Comparison of ENCODE assay signal across 9 cellular contexts in genomic region chr4:77600521-77601451, GRCh38. TPM values are rescaled to one million over a fixed set of nuclear protein-coding genes. Genes with fewer than 3 reads are reported as not detected.
A peak's percentile ranks its signal among the peaks of the same experiment; 100 is the strongest.
DNase-seq lines count a peak whose midpoint lies in the region; ATAC-seq, FAIRE-seq and TF ChIP-seq lines count a peak whose summit lies in the region.
"Had no signal": no experiment of that assay in that cellular context is flagged by ENCODE, and none has a peak within 500 bp of the region (broad histone marks: within the 10 kb centered on the region; RNA-seq: fewer than 3 reads in every experiment).

No MANE protein-coding gene starts in this region.

- no peak overlapping the region for H3K4me3 ChIP-seq in WI38 (ENCODE audit: low read depth, low read length)
- no peak overlapping the region for H3K4me3 ChIP-seq in small intestine (ENCODE audit: low read depth in 1 of 2, low read length in 2 of 2)

- H3K36me3 ChIP-seq in small intestine (ENCODE audit: control insufficient read depth in 2 of 2, insufficient read depth in 2 of 2, low read length in 2 of 2) = no peaks in the 10 kb centered on the region

- no peaks in the 10 kb centered on the region for H3K9me3 ChIP-seq in small intestine (ENCODE audit: control insufficient read depth, low read depth)

- 28 to 33% (median 29%) methylated on average over 6 of the region's 6 CpGs for WGBS in small intestine, 3 donors

- ATAC-seq in GM18498 (IDR thresholded peaks at IDR 0.05; ENCODE audit: unreplicated experiment) (peak; percentile 49), foreskin keratinocyte (peak; percentile 60), GM21390 (IDR thresholded peaks at IDR 0.05; ENCODE audit: unreplicated experiment) (no peak)

- FAIRE-seq in small intestine (lab: Jason Lieb, UNC) (no peak), HTR-8/SVneo (lab: Jason Lieb, UNC) (no peak)

- peaks cover 9% of the 10 kb centered on the region for H3K27me3 ChIP-seq in foreskin keratinocyte
- no peaks in the 10 kb centered on the region for H3K27me3 ChIP-seq in small intestine (ENCODE audit: control insufficient read depth in 2 of 2, insufficient read depth in 2 of 2, low read length in 2 of 2)

- peaks cover 5% of the 10 kb centered on the region for H3K4me1 ChIP-seq in foreskin keratinocyte
- no peaks in the 10 kb centered on the region for H3K4me1 ChIP-seq in small intestine (ENCODE audit: control insufficient read depth in 2 of 2, insufficient read depth in 1 of 2, low read depth in 1 of 2, low read length in 1 of 2)

- DNase-seq in COLO829 (ENCODE audit: low spot score) = peak; percentile 81
- DNase-seq in LHCN-M2 (ENCODE audit: low read depth) = peak; percentile 41
- DNase-seq in foreskin keratinocyte = no peak
- peak; percentile 53 for DNase-seq in small intestine
- no peak for DNase-seq in HTR-8/SVneo (ENCODE audit: insufficient read length, low spot score)

- H3K27ac ChIP-seq in foreskin keratinocyte = no peak overlapping the region
- H3K27ac ChIP-seq in small intestine (ENCODE audit: low read depth in 1 of 2, low read length in 1 of 2) = no peak overlapping the region

- TF ChIP-seq CTCF in WI38 (IDR thresholded peaks at IDR 0.05; ENCODE audit: low read depth, low read length) = peak; percentile 74
- TF ChIP-seq CTCF in foreskin keratinocyte (conservative IDR thresholded peaks at IDR 0.05) = peak; percentile 86

RNA-seq across cellular contexts. Expression of gene CXCL13, which starts 4.8 kb away (rescaled TPM):
- total RNA-seq in LHCN-M2 (2014; rRNA removed) (not detected in 2 replicates), foreskin keratinocyte (not detected in 2 replicates)
- polyA plus RNA-seq in LHCN-M2 (2012) = not detected
- polyA plus RNA-seq in foreskin keratinocyte (not detected in 2 replicates), small intestine (10 to 100 TPM in 1 of 3 donors, 1 to 10 TPM in 1, under 1 TPM in 1; 0.67 to 16.7 (median 1.1) TPM)
- total RNA-seq: T-helper 1 cell treated with Interleukin-12 subunit alpha and Interleukin-12 subunit beta and Interleukin-4 antibody, amounts not matched to agents 30 ng/mL and 1 ng/mL, for 36 hours had no signal

Comparison
In these comparisons a context has a peak if more than half of its experiments do, and no peak if none do; other contexts are left out.
1. DNase-seq: peak in COLO829 (single experiment), LHCN-M2 (single experiment) and small intestine (single experiment); none in foreskin keratinocyte (0 of 2) and HTR-8/SVneo (single experiment).